ENCODE assay signal across 11 cellular contexts in genomic region chr5:135185461-135186075, GRCh38.
A peak's percentile ranks its signal among the peaks of the same experiment; 100 is the strongest.
DNase-seq lines count a peak whose midpoint lies in the region; ATAC-seq and TF ChIP-seq lines count a peak whose summit lies in the region.
"Had no signal": no experiment of that assay in that cellular context is flagged by ENCODE, and none has a peak within 500 bp of the region (broad histone marks: within the 10 kb centered on the region; RNA-seq: fewer than 3 reads in every experiment).

No MANE protein-coding gene starts in this region.

- no peaks in the 10 kb centered on the region for H3K36me3 ChIP-seq in mucosa of stomach (ENCODE audit: control insufficient read depth, insufficient read depth, low read length)

- peaks cover 13% of the 10 kb centered on the region for H3K4me1 ChIP-seq in mucosa of stomach (ENCODE audit: control insufficient read depth, insufficient read depth, low read length)

- H3K4me3 Mint-ChIP-seq in type B pancreatic cell = no peak overlapping the region
- H3K4me3 Mint-ChIP-seq: activated CD4-positive, alpha-beta T cell treated with anti-CD3 and anti-CD28 coated beads for 36 hours; natural killer cell treated with Interleukin-12 subunit alpha and Interleukin-12 subunit beta and Interleukin-15 and Interleukin-18, amount 100 ng/mL, for 72 hours had no signal

- no peak overlapping the region for H3K4me3 ChIP-seq in cardiac fibroblast (replicated peaks in 1 of 2; ENCODE audit: low read depth in 2 of 2, low read length in 2 of 2)
- H3K4me3 ChIP-seq in mucosa of stomach (ENCODE audit: low read length) = no peak overlapping the region

- H3K27ac Mint-ChIP-seq in activated naive CD4-positive, alpha-beta T cell treated with anti-CD3 and anti-CD28 coated beads, Interleukin-2, amount 50 U/mL, for 72 hours = no peak overlapping the region
- H3K27ac Mint-ChIP-seq in type B pancreatic cell = no peak overlapping the region
- H3K27ac Mint-ChIP-seq: activated CD4-positive, alpha-beta T cell treated with anti-CD3 and anti-CD28 coated beads for 36 hours; natural killer cell treated with Interleukin-12 subunit alpha and Interleukin-12 subunit beta and Interleukin-15 and Interleukin-18, amount 100 ng/mL, for 72 hours had no signal

- H3K4me1 Mint-ChIP-seq in type B pancreatic cell (ENCODE audit: unreplicated experiment) = peaks cover 13% of the 10 kb centered on the region

- no peak for TF ChIP-seq CTCF in cardiac fibroblast (IDR thresholded peaks at IDR 0.05; ENCODE audit: low read depth, low read length)
- no peak for TF ChIP-seq CTCF in type B pancreatic cell (conservative IDR thresholded peaks at IDR 0.05)

- H3K36me3 Mint-ChIP-seq in activated naive CD4-positive, alpha-beta T cell treated with anti-CD3 and anti-CD28 coated beads, Interleukin-2, amount 50 U/mL, for 72 hours = no peaks in the 10 kb centered on the region
- H3K36me3 Mint-ChIP-seq in type B pancreatic cell = no peaks in the 10 kb centered on the region
- H3K36me3 Mint-ChIP-seq: natural killer cell treated with Interleukin-12 subunit alpha and Interleukin-12 subunit beta and Interleukin-15 and Interleukin-18, amount 100 ng/mL, for 72 hours had no signal

- H3K27me3 ChIP-seq in mucosa of stomach (ENCODE audit: control insufficient read depth, insufficient read depth, low read length) = no peaks in the 10 kb centered on the region

- ATAC-seq in activated naive CD4-positive, alpha-beta T cell treated with anti-CD3 and anti-CD28 coated beads, Interleukin-2, amount 50 U/mL, for 72 hours = no peak
- ATAC-seq: activated CD4-positive, alpha-beta T cell treated with anti-CD3 and anti-CD28 coated beads for 36 hours; natural killer cell treated with Interleukin-12 subunit alpha and Interleukin-12 subunit beta and Interleukin-15 and Interleukin-18, amount 100 ng/mL, for 72 hours; Panc1 had no signal

- H3K27me3 Mint-ChIP-seq in type B pancreatic cell = peaks cover 40% of the 10 kb centered on the region

- peak; percentile 4 for DNase-seq in D341Med (ENCODE audit: low spot score)
- peak; percentile 68 for DNase-seq in NCI-H146 (lab: John Stamatoyannopoulos, UW)
- peak; percentile 38 to 63 for DNase-seq in cardiac fibroblast (ENCODE audit: low read depth in 2 of 2)
- DNase-seq in stimulated activated CD4-positive, alpha-beta T cell treated with anti-CD3 and anti-CD28 coated beads, Interleukin-2, amount 100 ng/mL, for 48 hours = no peak
- no peak for DNase-seq in NCI-H524 treated with DMSO at 0.1 percent for 48 hours (lab: John Stamatoyannopoulos, UW)
- no peak for DNase-seq in activated naive CD4-positive, alpha-beta T cell treated with anti-CD3 and anti-CD28 coated beads, Interleukin-2, amount 50 U/mL, for 72 hours (ENCODE audit: low spot score in 2 of 2)
- no peak for DNase-seq in type B pancreatic cell (ENCODE audit: extremely low spot score, unreplicated experiment)
- DNase-seq: activated CD4-positive, alpha-beta T cell treated with anti-CD3 and anti-CD28 coated beads for 36 hours had no signal

- H3K9me3 Mint-ChIP-seq in activated naive CD4-positive, alpha-beta T cell treated with anti-CD3 and anti-CD28 coated beads, Interleukin-2, amount 50 U/mL, for 72 hours = no peaks in the 10 kb centered on the region
- H3K9me3 Mint-ChIP-seq in type B pancreatic cell = no peaks in the 10 kb centered on the region
- H3K9me3 Mint-ChIP-seq: natural killer cell treated with Interleukin-12 subunit alpha and Interleukin-12 subunit beta and Interleukin-15 and Interleukin-18, amount 100 ng/mL, for 72 hours had no signal

- H3K9ac ChIP-seq in mucosa of stomach (ENCODE audit: low read length) = peak overlapping the region; percentile 41

- H3K9me3 ChIP-seq in mucosa of stomach (ENCODE audit: control insufficient read depth, low read length) = no peaks in the 10 kb centered on the region

Comparison
In these comparisons a context has a peak if more than half of its experiments do, and no peak if none do; other contexts are left out.
1. DNase-seq: peak in D341Med (single experiment), NCI-H146 (single experiment) and cardiac fibroblast (2 of 2); none in stimulated activated CD4-positive, alpha-beta T cell treated with anti-CD3 and anti-CD28 coated beads, Interleukin-2, amount 100 ng/mL, for 48 hours (0 of 2), NCI-H524 treated with DMSO at 0.1 percent for 48 hours (single experiment), activated naive CD4-positive, alpha-beta T cell treated with anti-CD3 and anti-CD28 coated beads, Interleukin-2, amount 50 U/mL, for 72 hours (0 of 2) and type B pancreatic cell (single experiment).